Comparison of ENCODE assay signal across 16 cellular contexts in the genomic region with DNA sequence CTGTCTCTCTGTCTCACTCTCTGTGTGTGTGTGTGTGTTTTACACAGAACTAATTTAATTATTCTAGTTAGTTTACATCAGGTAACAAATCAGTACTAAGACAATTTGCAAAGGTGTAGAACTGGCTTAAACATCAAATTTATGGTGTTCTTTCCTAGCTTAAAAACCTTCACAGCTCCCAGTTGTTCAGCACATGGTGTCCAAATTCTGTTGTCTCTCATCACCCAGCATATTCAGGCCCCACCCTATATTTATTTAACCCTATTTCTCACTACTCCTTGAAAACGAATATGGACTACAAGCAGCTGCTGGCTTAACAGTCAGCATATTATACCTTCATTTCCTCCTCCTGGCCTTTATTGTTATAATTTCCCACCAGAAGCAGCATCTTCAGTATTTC.
"Had no signal": no experiment of that assay in that cellular context is flagged by ENCODE, and none has a peak within 500 bp of the region (broad histone marks: within the 10 kb centered on the region; RNA-seq: fewer than 3 reads in every experiment).

No MANE protein-coding gene starts in this region.

- H3K36me3 ChIP-seq: lower lobe of right lung, spleen, upper lobe of right lung had no signal

- ATAC-seq: activated CD8-positive, alpha-beta T cell treated with anti-CD3 and anti-CD28 coated beads for 36 hours; lower lobe of right lung; naive thymus-derived CD8-positive, alpha-beta T cell; right cardiac atrium; upper lobe of right lung had no signal

- H3K9me3 ChIP-seq: lower lobe of right lung, SK-N-SH, spleen, testis, upper lobe of right lung had no signal

- DNase-seq: activated CD4-positive, alpha-beta T cell treated with anti-CD3 and anti-CD28 coated beads for 4 hours; activated CD8-positive, alpha-beta memory T cell treated with anti-CD3 and anti-CD28 coated beads, Interleukin-2, amount 50 U/mL, for 4 hours; activated CD8-positive, alpha-beta T cell treated with anti-CD3 and anti-CD28 coated beads for 36 hours; amniotic stem cell; dorsolateral prefrontal cortex; hypothalamus; lower lobe of right lung; naive thymus-derived CD8-positive, alpha-beta T cell; nucleus accumbens; right cardiac atrium; SK-N-SH; spleen; stimulated activated CD4-positive, alpha-beta T cell treated with anti-CD3 and anti-CD28 coated beads, Interleukin-2, amount 100 ng/mL, for 24 hours; stimulated activated naive CD4-positive, alpha-beta T cell treated with Interleukin-2 at 50 U/mL for 16 hours; testis; upper lobe of right lung had no signal

- H3K4me3 ChIP-seq: dorsolateral prefrontal cortex, lower lobe of right lung, spleen, testis, upper lobe of right lung had no signal

- H3K27ac ChIP-seq: dorsolateral prefrontal cortex, lower lobe of right lung, spleen, testis, upper lobe of right lung had no signal

- H3K27me3 ChIP-seq: dorsolateral prefrontal cortex, spleen, testis, upper lobe of right lung had no signal

- H3K4me1 ChIP-seq: testis had no signal
